8 cellular contexts compared by ENCODE assay signal in the genomic region with DNA sequence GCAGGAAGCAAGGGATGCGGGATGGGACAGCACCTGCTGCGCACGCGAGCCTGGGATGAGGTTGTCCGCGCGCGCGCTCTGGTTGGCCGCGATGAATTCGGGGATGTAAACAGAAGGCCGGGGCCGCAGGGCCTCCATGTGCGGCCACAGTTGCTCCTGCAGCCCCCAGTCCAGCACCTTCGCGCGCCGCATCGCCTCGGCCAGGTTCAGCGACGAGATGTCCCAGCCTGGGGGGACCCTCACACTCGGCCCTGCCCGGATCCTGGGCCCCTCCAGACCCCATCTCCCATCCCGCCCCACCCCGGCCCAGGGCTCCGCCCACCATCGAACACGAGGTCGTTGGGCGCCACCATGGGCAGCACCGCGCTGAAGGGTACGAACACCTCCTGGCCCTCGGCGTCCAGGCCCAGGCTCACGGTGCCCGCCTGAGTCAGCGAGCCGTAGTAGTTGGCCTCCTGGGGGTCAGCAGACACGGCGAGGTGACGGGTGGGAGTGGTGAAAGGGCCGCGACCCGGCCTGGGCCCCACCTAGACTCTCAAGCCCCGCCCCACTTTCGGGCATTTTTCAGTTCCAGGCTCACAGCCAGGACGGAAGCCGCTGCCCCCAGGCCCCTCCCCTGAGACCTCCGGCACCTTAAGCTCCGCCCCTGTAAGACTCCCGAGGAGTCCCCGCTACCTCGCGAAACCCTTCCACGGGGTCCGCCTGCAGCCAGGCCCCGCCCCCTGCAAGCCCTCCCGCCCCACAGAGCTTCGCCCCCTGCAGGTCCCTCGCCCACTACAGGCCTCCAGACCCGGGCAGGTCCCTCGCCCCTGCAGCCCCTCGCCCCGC. TPM values are rescaled to one million over a fixed set of nuclear protein-coding genes. Genes with fewer than 3 reads are reported as not detected.
A peak's percentile ranks its signal among the peaks of the same experiment; 100 is the strongest.
DNase-seq lines count a peak whose midpoint lies in the region; ATAC-seq and TF ChIP-seq lines count a peak whose summit lies in the region.

No MANE protein-coding gene starts in this region.

- DNase-seq in EL (peak; percentile 89), NCI-H2196 (lab: John Stamatoyannopoulos, UW; ENCODE audit: unreplicated experiment) (peak; percentile 72), coronary artery (ENCODE audit: low spot score) (peak; percentile 92), lower leg skin (ENCODE audit: low spot score in 2 of 2) (peak; percentile 62 to 96), NCI-H187 treated with DMSO at 0.1 percent for 48 hours (lab: John Stamatoyannopoulos, UW) (no peak)
- peak; percentile 38 to 63 for DNase-seq in activated CD4-positive, alpha-beta T cell treated with anti-CD3 and anti-CD28 coated beads for 24 hours (ENCODE audit: low read depth in 2 of 2)
- DNase-seq in stimulated activated CD8-positive, alpha-beta memory T cell treated with anti-CD3 and anti-CD28 coated beads, Interleukin-2, amount 100 ng/mL, for 1 hour (ENCODE audit: low read depth in 2 of 2) = peak; percentile 66 to 79

- intact Hi-C loops in lower leg skin (cut with DNase I; ENCODE audit: low total_unique reads) = no loop called here

- peak; percentile 37 for ATAC-seq in HG02571 (IDR thresholded peaks at IDR 0.05; ENCODE audit: unreplicated experiment)

- no peak for TF ChIP-seq POLR2A in lower leg skin (IDR thresholded peaks at IDR 0.05)

- peak overlapping the region; percentile 90 to 95 for H3K27ac ChIP-seq in coronary artery

- 42 to 44% methylated on average over 45 of the region's 67 CpGs for whole genome bisulfite sequencing in lower leg skin, 2 donors

- TF ChIP-seq CTCF in coronary artery (IDR thresholded peaks at IDR 0.05) (no peak), lower leg skin (IDR thresholded peaks at IDR 0.05) (no peak)

- H3K4me3 ChIP-seq in coronary artery (peak overlapping the region; percentile 86), lower leg skin (ENCODE audit: low read depth, poor library complexity, severe bottlenecking) (no peak overlapping the region)

RNA-seq across cellular contexts. Expression of a gene that starts 1.1 kb away (rescaled TPM):
- 10 to 100 TPM; 16.9 to 29.9 (median 22.3) TPM for total RNA-seq in lower leg skin

RNA-seq across cellular contexts. Expression of a gene that starts 17.7 kb away (rescaled TPM):
- total RNA-seq in lower leg skin = 10 to 100 TPM; 28.8 to 42.0 (median 36.0) TPM

RNA-seq across cellular contexts. Expression of a gene that starts 39.4 kb away (rescaled TPM):
- 1 to 10 TPM in 3 of 4 donors, not detected in 1; 1.2 to 3.4 (median 2.2) TPM for total RNA-seq in lower leg skin

RNA-seq across cellular contexts. Expression of a gene that starts 50.9 kb away (rescaled TPM):
- total RNA-seq in lower leg skin = 1 to 10 TPM in 2 of 4 donors, under 1 TPM in 1, not detected in 1; 0.49 to 5.1 (median 4.5) TPM
